In genomic region chr14:49999216-49999761, GRCh38 we compare ENCODE assay signal across 8 cellular contexts.
DNase-seq lines count a peak whose midpoint lies in the region; ATAC-seq and TF ChIP-seq lines count a peak whose summit lies in the region.

No MANE protein-coding gene starts in this region.

- in situ Hi-C loops in G401 (cut with HindIII; ENCODE audit: low sequenced_read_pairs), result no loop called here

- H3K27me3 ChIP-seq in colonic mucosa, result no peaks in the 10 kb centered on the region

- intact Hi-C loops in colonic mucosa (cut with DNase I), result no loop called here

- peaks cover 84% of the 10 kb centered on the region for H3K36me3 Mint-ChIP-seq in stimulated activated effector memory CD8-positive, alpha-beta T cell treated with anti-CD3 and anti-CD28 coated beads, Interleukin-12 subunit alpha, Interleukin-12 subunit beta, amount 100 ng/mL, for 72 hours

- H3K4me1 Mint-ChIP-seq in stimulated activated effector memory CD8-positive, alpha-beta T cell treated with anti-CD3 and anti-CD28 coated beads, Interleukin-12 subunit alpha, Interleukin-12 subunit beta, amount 100 ng/mL, for 72 hours, result peaks cover 75% of the 10 kb centered on the region

- no peaks in the 10 kb centered on the region for H3K9me3 ChIP-seq in colonic mucosa

- H3K9ac ChIP-seq in colonic mucosa (ENCODE audit: low read depth in 2 of 2, low read length in 2 of 2), result peak overlapping the region in 1 of 2 donors; percentile 92

- H3K9me3 Mint-ChIP-seq in stimulated activated effector memory CD8-positive, alpha-beta T cell treated with anti-CD3 and anti-CD28 coated beads, Interleukin-12 subunit alpha, Interleukin-12 subunit beta, amount 100 ng/mL, for 72 hours, result no peaks in the 10 kb centered on the region

- peak overlapping the region; percentile 93 for H3K27ac ChIP-seq in colonic mucosa

- peak overlapping the region; percentile 98 for H3K27ac Mint-ChIP-seq in stimulated activated effector memory CD8-positive, alpha-beta T cell treated with anti-CD3 and anti-CD28 coated beads, Interleukin-12 subunit alpha, Interleukin-12 subunit beta, amount 100 ng/mL, for 72 hours

- peaks cover 30% of the 10 kb centered on the region for H3K4me1 ChIP-seq in colonic mucosa

- H3K36me3 ChIP-seq in colonic mucosa, result no peaks in the 10 kb centered on the region

- no peak overlapping the region for H3K4me3 ChIP-seq in colonic mucosa

- TF ChIP-seq CTCF in colonic mucosa (IDR thresholded peaks at IDR 0.05), result no peak

- ATAC-seq in GM21786 (IDR thresholded peaks at IDR 0.05; ENCODE audit: unreplicated experiment), result peak; percentile 52
- ATAC-seq in stimulated activated effector memory CD8-positive, alpha-beta T cell treated with anti-CD3 and anti-CD28 coated beads, Interleukin-12 subunit alpha, Interleukin-12 subunit beta, amount 100 ng/mL, for 72 hours, result peak; percentile 79

- H3K4me3 Mint-ChIP-seq in stimulated activated effector memory CD8-positive, alpha-beta T cell treated with anti-CD3 and anti-CD28 coated beads, Interleukin-12 subunit alpha, Interleukin-12 subunit beta, amount 100 ng/mL, for 72 hours, result peak overlapping the region; percentile 72

- peak; percentile 67 for DNase-seq in G401 (ENCODE audit: low spot score)
- peak; percentile 90 to 93 for DNase-seq in Kasumi-1 (lab: John Stamatoyannopoulos, UW)
- DNase-seq in activated CD4-positive, alpha-beta T cell treated with anti-CD3 and anti-CD28 coated beads for 1 hour, result peak; percentile 55
- DNase-seq in colonic mucosa, result peak; percentile 84
- peak; percentile 92 for DNase-seq in mesenteric fat pad (ENCODE audit: low spot score)
- DNase-seq in stimulated activated effector memory CD8-positive, alpha-beta T cell treated with anti-CD3 and anti-CD28 coated beads, Interleukin-12 subunit alpha, Interleukin-12 subunit beta, amount 100 ng/mL, for 72 hours (ENCODE audit: low spot score in 2 of 2), result peak; percentile 70 to 89
- DNase-seq in NCI-H1694 treated with DMSO at 0.1 percent for 48 hours (lab: John Stamatoyannopoulos, UW), result no peak
